8 cellular contexts compared by ENCODE assay signal in genomic region chr11:69131644-69132300, GRCh38. TPM values are rescaled to one million over a fixed set of nuclear protein-coding genes. Genes with fewer than 3 reads are reported as not detected.
A peak's percentile ranks its signal among the peaks of the same experiment; 100 is the strongest.
DNase-seq lines count a peak whose midpoint lies in the region; ATAC-seq, FAIRE-seq and TF ChIP-seq lines count a peak whose summit lies in the region.

No MANE protein-coding gene starts in this region.

- H4K20me1 ChIP-seq in keratinocyte (ENCODE audit: control insufficient read depth, extremely low read depth, insufficient read depth, low read length) = no peaks in the 10 kb centered on the region

- no peak overlapping the region for H3K9ac ChIP-seq in keratinocyte (ENCODE audit: control insufficient read depth, extremely low read depth, insufficient read depth, low read length)

- TF ChIP-seq POLR2A in tibial nerve (IDR thresholded peaks at IDR 0.05) = no peak

- FAIRE-seq in keratinocyte (lab: Jason Lieb, UNC) = peak; percentile 87

- no peaks in the 10 kb centered on the region for H3K9me1 ChIP-seq in keratinocyte (ENCODE audit: control insufficient read depth, extremely low read depth, insufficient read depth, low read length)

- H3K27me3 Mint-ChIP-seq in brain = no peaks in the 10 kb centered on the region

- H3K4me3 Mint-ChIP-seq in brain = no peak overlapping the region

- H2AFZ ChIP-seq in keratinocyte (ENCODE audit: control insufficient read depth, low read length) = peak overlapping the region; percentile 48

- peaks cover 47% of the 10 kb centered on the region for H3K36me3 Mint-ChIP-seq in brain

- H3K36me3 ChIP-seq in keratinocyte (ENCODE audit: control insufficient read depth in 2 of 2, extremely low read depth in 1 of 2, insufficient read depth in 2 of 2, low read length in 2 of 2) (no peaks in the 10 kb centered on the region), tibial nerve (peaks cover 0 to 6% (median 0%) of the 10 kb centered on the region in 3 donors)

- TF ChIP-seq CTCF in brain (conservative IDR thresholded peaks at IDR 0.05) (peak; percentile 73 to 86), keratinocyte (optimal IDR thresholded peaks at IDR 0.05 in 1 of 3, IDR thresholded peaks at IDR 0.05 in 1 of 3, conservative IDR thresholded peaks at IDR 0.05 in 1 of 3; ENCODE audit: extremely low read depth in 1 of 3, insufficient read depth in 2 of 3, low read length in 3 of 3) (peak; percentile 85 to 98 (median 97)), tibial nerve (IDR thresholded peaks at IDR 0.05) (peak; percentile 74 to 94 (median 78))

- H3K4me3 ChIP-seq in keratinocyte (ENCODE audit: control insufficient read depth in 2 of 3, extremely low read depth in 1 of 3, insufficient read depth in 2 of 3, low read depth in 1 of 3, low read length in 3 of 3) (no peak overlapping the region), tibial nerve (no peak overlapping the region)

- H3K27ac ChIP-seq in keratinocyte (ENCODE audit: control insufficient read depth, insufficient read depth, low read length) (no peak overlapping the region), tibial nerve (peak overlapping the region in 3 of 4 donors; percentile 18 to 69 (median 50))

- WGBS in tibial nerve, 2 donors = 32 to 33% methylated on average over 10 to 11 of the region's 15 CpGs

- H3K4me2 ChIP-seq in keratinocyte (ENCODE audit: control insufficient read depth, extremely low read depth, insufficient read depth, low read depth, low read length) = no peak overlapping the region

- no peaks in the 10 kb centered on the region for H3K4me1 Mint-ChIP-seq in brain

- TF ChIP-seq EP300 in tibial nerve (IDR thresholded peaks at IDR 0.05) = peak in 1 of 2 donors; percentile 51

- H3K4me1 ChIP-seq in keratinocyte (ENCODE audit: control insufficient read depth, extremely low read depth, insufficient read depth, low read length) = no peaks in the 10 kb centered on the region
- H3K4me1 ChIP-seq in tibial nerve = peaks cover 0 to 13% (median 2%) of the 10 kb centered on the region in 4 donors

- H3K9me3 Mint-ChIP-seq in brain = peaks cover 18 to 29% (median 24%) of the 10 kb centered on the region in 5 experiments

- H3K9me3 ChIP-seq in keratinocyte (ENCODE audit: control insufficient read depth, low read depth, low read length) (peaks cover 3% of the 10 kb centered on the region), tibial nerve (peaks cover 0 to 20% (median 0%) of the 10 kb centered on the region in 4 donors)

- peak overlapping the region in 1 of 5 experiments; percentile 36 for H3K27ac Mint-ChIP-seq in brain

- peak; percentile 78 for DNase-seq in ELR (ENCODE audit: low read depth)
- peak; percentile 43 for DNase-seq in NCI-H1105 treated with DMSO at 0.1 percent for 48 hours (lab: John Stamatoyannopoulos, UW)
- DNase-seq in keratinocyte (ENCODE audit: low read depth, low spot score) = peak; percentile 58
- DNase-seq in tibial nerve (ENCODE audit: low spot score in 2 of 2) = peak; percentile 50 to 66
- no peak for DNase-seq in NOMO-1 treated with DMSO at 0.1 percent for 48 hours (lab: John Stamatoyannopoulos, UW; ENCODE audit: unreplicated experiment)

- H3K27me3 ChIP-seq in keratinocyte (ENCODE audit: control insufficient read depth, extremely low read depth, insufficient read depth, low read length) (no peaks in the 10 kb centered on the region), tibial nerve (no peaks in the 10 kb centered on the region)

- no peak for ATAC-seq in HG02981 (IDR thresholded peaks at IDR 0.05; ENCODE audit: unreplicated experiment)
- ATAC-seq in HG03039 (IDR thresholded peaks at IDR 0.05; ENCODE audit: unreplicated experiment) = no peak

- H3K79me2 ChIP-seq in keratinocyte (ENCODE audit: control insufficient read depth, insufficient read depth, low read length) = no peaks in the 10 kb centered on the region

- dilution Hi-C loops in keratinocyte (cut with MboI; ENCODE audit: extremely low pct_ligation_motif_present, low sequenced_read_pairs) = no loop called here

RNA-seq across cellular contexts. Expression of gene SMIM38, which starts 24.0 kb away (rescaled TPM):
- not detected for polyA plus RNA-seq in brain (ENCODE audit: insufficient read depth, low read depth, low replicate concordance)
- polyA plus RNA-seq in keratinocyte = not detected in 3 replicates
- polyA plus RNA-seq in keratinocyte (2011; ENCODE audit: low read depth) = 0.16 TPM
- polyA plus RNA-seq in keratinocyte (2011; cell fraction: cytosol; rRNA removed) = not detected in 2 replicates
- polyA plus RNA-seq in keratinocyte (2011; cell fraction: nucleus; rRNA removed) = 0.04 and 0.07 TPM in 2 replicates
- polyA plus RNA-seq in keratinocyte (2012; ENCODE audit: low replicate concordance) = 0.20 TPM in 1 of 2 replicates, not detected in the other
- polyA minus RNA-seq in keratinocyte = not detected in 3 replicates
- not detected for polyA minus RNA-seq in keratinocyte (2011; cell fraction: cytosol; rRNA and poly(A)+ RNA removed)
- polyA minus RNA-seq in keratinocyte (2011; cell fraction: nucleus; rRNA and poly(A)+ RNA removed) = not detected in 2 replicates
- total RNA-seq in tibial nerve = 1 to 10 TPM; 3.3 to 4.6 (median 4.1) TPM
